ENCODE assay signal across 17 cellular contexts in genomic region chr19:47646924-47647323, GRCh38. TPM values are rescaled to one million over a fixed set of nuclear protein-coding genes. Genes with fewer than 3 reads are reported as not detected.
DNase-seq lines count a peak whose midpoint lies in the region; ATAC-seq and TF ChIP-seq lines count a peak whose summit lies in the region.
"Had no signal": no experiment of that assay in that cellular context is flagged by ENCODE, and none has a peak within 500 bp of the region (broad histone marks: within the 10 kb centered on the region; RNA-seq: fewer than 3 reads in every experiment).

No MANE protein-coding gene starts in this region.

- H3K4me1 ChIP-seq in HCT116 (ENCODE audit: control insufficient read depth in 1 of 2, insufficient read depth in 2 of 2, low read length in 2 of 2) (peaks cover 30 to 41% of the 10 kb centered on the region in 2 experiments), stomach smooth muscle (ENCODE audit: control insufficient read depth, insufficient read depth, low read length) (peaks cover 27% of the 10 kb centered on the region)

- no peak overlapping the region for H3K4me3 Mint-ChIP-seq in nephron progenitor cell
- H3K4me3 Mint-ChIP-seq: CD8-positive, alpha-beta T cell had no signal

- BruUV-seq in HCT116 (replicated peaks; lab: Mats Ljungman, UMichigan) = no TSS peak

- peaks cover 27% of the 10 kb centered on the region for H3K9me3 Mint-ChIP-seq in nephron progenitor cell

- H3K27me3 ChIP-seq in HCT116 (ENCODE audit: insufficient read depth, low read length) (no peaks in the 10 kb centered on the region), stomach smooth muscle (ENCODE audit: control insufficient read depth in 1 of 2, insufficient read depth in 2 of 2, low read length in 2 of 2) (no peaks in the 10 kb centered on the region)
- H3K27me3 ChIP-seq: BE2C had no signal

- no peak for TF ChIP-seq RAD21 in HCT116 (IDR thresholded peaks at IDR 0.05; ENCODE audit: low read depth)

- CTCF ChIA-PET in HCT116 (lab: Charles Lee) = no interaction called here

- no peaks in the 10 kb centered on the region for H4K20me1 ChIP-seq in HCT116 (ENCODE audit: insufficient read depth)

- H3K9me3 ChIP-seq in HCT116 (ENCODE audit: control insufficient read depth in 1 of 2, insufficient read depth in 1 of 2, low read depth in 1 of 2, low read length in 2 of 2) (no peaks in the 10 kb centered on the region), stomach smooth muscle (ENCODE audit: control insufficient read depth in 2 of 2, low read length in 2 of 2) (no peaks in the 10 kb centered on the region)
- H3K9me3 ChIP-seq: BE2C, HAP-1 had no signal

- POLR2A ChIA-PET in HCT116 (lab: Charles Lee) = no interaction called here

- TF ChIP-seq CTCF in HCT116 (IDR thresholded peaks at IDR 0.05 in 2 of 3, conservative IDR thresholded peaks at IDR 0.05 in 1 of 3; ENCODE audit: borderline replicate concordance in 1 of 3, insufficient read depth in 1 of 3, low read depth in 2 of 3, low read length in 2 of 3) (no peak), VCaP (conservative IDR thresholded peaks at IDR 0.05) (no peak), nephron progenitor cell (IDR thresholded peaks at IDR 0.05) (no peak)

- H3K79me2 ChIP-seq in HCT116 (ENCODE audit: insufficient read depth, low read length) = peaks cover 65% of the 10 kb centered on the region

- H3K4me1 Mint-ChIP-seq in nephron progenitor cell = peaks cover 23% of the 10 kb centered on the region

- H2AFZ ChIP-seq in HCT116 (ENCODE audit: low read depth, low read length, poor library complexity, severe bottlenecking) = no peak overlapping the region

- no peak for DNase-seq in HCT116 (ENCODE audit: low read depth, low spot score)
- no peak for DNase-seq in nephron progenitor cell
- no peak for DNase-seq in ureter (ENCODE audit: low spot score)
- no peak for DNase-seq in kidney glomerular epithelial cell (lab: John Stamatoyannopoulos, UW)
- no peak for DNase-seq in dedifferentiated amniotic fluid mesenchymal stem cell (ENCODE audit: extremely low spot score)
- DNase-seq: BE2C; CD8-positive, alpha-beta T cell; DMS79; KG1; NCI-H146; NCI-H2081; NCI-H510A; NCI-H82 had no signal

- peak overlapping the region; percentile 52 for H3K27ac Mint-ChIP-seq in nephron progenitor cell
- H3K27ac Mint-ChIP-seq: CD8-positive, alpha-beta T cell had no signal

- intact Hi-C loops in HCT116 (cut with micrococcal nuclease) = no loop called here

- H3K4me3 ChIP-seq in HCT116 (replicated peaks in 1 of 2; ENCODE audit: low read depth in 1 of 2, low read length in 2 of 2) (no peak overlapping the region), stomach smooth muscle (ENCODE audit: low read length in 2 of 2) (no peak overlapping the region)
- H3K4me3 ChIP-seq: HAP-1 had no signal

- H3K36me3 ChIP-seq in HCT116 (ENCODE audit: control insufficient read depth in 1 of 2, insufficient read depth in 2 of 2, low read length in 2 of 2) = 0 out of 4 replicates have a peak, but pooled peaks cover 0 to 7% of the 10 kb centered on the region in 2 experiments
- H3K36me3 ChIP-seq in stomach smooth muscle (ENCODE audit: control insufficient read depth in 2 of 2, insufficient read depth in 2 of 2, low read length in 2 of 2) = peaks cover 5 to 9% of the 10 kb centered on the region in 2 donors
- H3K36me3 ChIP-seq: HAP-1 had no signal

- H3K9ac ChIP-seq in HCT116 (ENCODE audit: low read length) = no peak overlapping the region
- H3K9ac ChIP-seq in stomach smooth muscle (ENCODE audit: low read length in 2 of 2) = no peak overlapping the region

- H3K36me3 Mint-ChIP-seq in nephron progenitor cell (ENCODE audit: low read depth) = peaks cover 64% of the 10 kb centered on the region

- peaks cover 4% of the 10 kb centered on the region for H3K27me3 Mint-ChIP-seq in nephron progenitor cell (ENCODE audit: low read depth, poor library complexity)

- H3K27ac ChIP-seq in HCT116 (ENCODE audit: low read depth, low read length) = peak overlapping the region; percentile 83
- peak overlapping the region; percentile 97 for H3K27ac ChIP-seq in VCaP
- H3K27ac ChIP-seq in stomach smooth muscle (ENCODE audit: low read length) = peak overlapping the region; percentile 37

- RAD21 ChIA-PET in HCT116 (lab: Charles Lee; ENCODE audit: low non-redundant PET in 1 of 2, low total read pairs in 2 of 2, uncharacterized antibody in 2 of 2, unreplicated experiment in 2 of 2) = no interaction called here

- H3K9me2 ChIP-seq in HCT116 (ENCODE audit: insufficient read depth) = no peaks in the 10 kb centered on the region

- peak overlapping the region; percentile 86; the same call in 1 of the 2 replicates for H3K4me2 ChIP-seq in HCT116 (ENCODE audit: low read length)

- no peak for ATAC-seq in HCT116
- ATAC-seq: CD8-positive, alpha-beta T cell; Panc1 had no signal

- TF ChIP-seq POLR2A in HCT116 (IDR thresholded peaks at IDR 0.05; ENCODE audit: borderline replicate concordance, extremely low read depth, insufficient read depth, insufficient read length) = no peak

TF ChIP-seq in HCT116, 20 proteins besides CTCF, POLR2A, EP300 and RAD21:
- no peak for TF ChIP-seq POLR2AphosphoS5 (IDR thresholded peaks at IDR 0.05; ENCODE audit: low read depth, low read length)
- no peak for TF ChIP-seq ZBTB33 (IDR thresholded peaks at IDR 0.05; ENCODE audit: extremely low read depth, insufficient replicate concordance, low read length)
- TF ChIP-seq EGR1 (IDR thresholded peaks at IDR 0.05; ENCODE audit: low read depth) = no peak
- TF ChIP-seq ELF1 (IDR thresholded peaks at IDR 0.05; ENCODE audit: borderline replicate concordance, low read depth) = no peak
- TF ChIP-seq CBX3 (IDR thresholded peaks at IDR 0.05; ENCODE audit: low read depth) = no peak
- TF ChIP-seq REST (IDR thresholded peaks at IDR 0.05; ENCODE audit: low read depth) = no peak
- TF ChIP-seq TCF7L2 (IDR thresholded peaks at IDR 0.05; ENCODE audit: borderline replicate concordance, extremely low read depth, insufficient read depth, insufficient read length) = no peak
- TF ChIP-seq EZH2phosphoT487 (IDR thresholded peaks at IDR 0.05; ENCODE audit: borderline replicate concordance) = no peak
- TF ChIP-seq JUND (IDR thresholded peaks at IDR 0.05) = no peak
- TF ChIP-seq ATF3 (IDR thresholded peaks at IDR 0.05) = no peak
- TF ChIP-seq SRF (IDR thresholded peaks at IDR 0.05; ENCODE audit: low read depth) = no peak
- TF ChIP-seq EZH2 (IDR thresholded peaks at IDR 0.05) = no peak
- TF ChIP-seq YY1 (IDR thresholded peaks at IDR 0.05; ENCODE audit: extremely low read depth, insufficient replicate concordance, low read depth, low read length) = no peak
- no peak for TF ChIP-seq ZFX (IDR thresholded peaks at IDR 0.05)
- no peak for TF ChIP-seq SP1 (IDR thresholded peaks at IDR 0.05; ENCODE audit: low read depth)
- TF ChIP-seq ZNF274 (IDR thresholded peaks at IDR 0.05; ENCODE audit: low read depth, low read length) = no peak
- TF ChIP-seq SIN3A (IDR thresholded peaks at IDR 0.05; ENCODE audit: low read depth) = no peak
- TF ChIP-seq FOSL1 (IDR thresholded peaks at IDR 0.05; ENCODE audit: low read depth) = no peak
- TF ChIP-seq CEBPB (IDR thresholded peaks at IDR 0.05; ENCODE audit: low read depth) = no peak
TF ChIP-seq in HCT116: peak in this region for 0.

RNA-seq across cellular contexts. Expression of gene BICRA, which starts 38.0 kb away (rescaled TPM):
- total RNA-seq in HCT116 (2021; ENCODE audit: unreplicated experiment) (11.3 TPM), ureter (19.4 TPM)
- polyA plus RNA-seq in HCT116 (2012) = 7.3 and 8.5 TPM in 2 replicates

Comparison
In these comparisons a context has a peak if more than half of its experiments do, and no peak if none do; other contexts are left out.
1. H3K27ac ChIP-seq: peak in every context shown above with its lines; median percentile 97 in VCaP; 83 in HCT116; 37 in stomach smooth muscle.